ENCODE assay signal across 9 cellular contexts in genomic region chr5:59275170-59275536, GRCh38.
DNase-seq lines count a peak whose midpoint lies in the region; ATAC-seq, FAIRE-seq and TF ChIP-seq lines count a peak whose summit lies in the region.
"Had no signal": no experiment of that assay in that cellular context is flagged by ENCODE, and none has a peak within 500 bp of the region (broad histone marks: within the 10 kb centered on the region; RNA-seq: fewer than 3 reads in every experiment).

No MANE protein-coding gene starts in this region.

- peaks cover 45% of the 10 kb centered on the region for H3K27me3 Mint-ChIP-seq in activated T-cell treated with anti-CD3 and anti-CD28 coated beads, Interleukin-2, amount 50 U/mL, for 72 hours (ENCODE audit: low read depth)
- H3K27me3 Mint-ChIP-seq in naive thymus-derived CD4-positive, alpha-beta T cell: peaks cover 11 to 43% (median 27%) of the 10 kb centered on the region in 5 donors

- CTCF ChIA-PET in endothelial cell of umbilical vein (lab: Charles Lee): interaction anchor here (1.1 to 3.7 kb wide), 7 partner anchors 10 to 383 kb away, joined by 3 to 17 read pairs (median 7); no protein-coding TSS in a partner anchor
- CTCF ChIA-PET in naive thymus-derived CD4-positive, alpha-beta T cell (lab: Charles Lee): no interaction called here

- H3K4me3 Mint-ChIP-seq in activated T-cell treated with anti-CD3 and anti-CD28 coated beads, Interleukin-2, amount 50 U/mL, for 72 hours: peak overlapping the region; percentile 73 to 86
- H3K4me3 Mint-ChIP-seq in naive thymus-derived CD4-positive, alpha-beta T cell: peak overlapping the region in 8 of 10 donors; percentile 61 to 85 (median 74)

- H2AFZ ChIP-seq in endothelial cell of umbilical vein (ENCODE audit: low read depth, low read length): peak overlapping the region; percentile 91

- no peak for FAIRE-seq in endothelial cell of umbilical vein (lab: Jason Lieb, UNC)

- BruUV-seq in endothelial cell of umbilical vein (replicated peaks; lab: Mats Ljungman, UMichigan): no TSS peak

- H3K36me3 Mint-ChIP-seq in activated T-cell treated with anti-CD3 and anti-CD28 coated beads, Interleukin-2, amount 50 U/mL, for 72 hours (ENCODE audit: insufficient read depth in 2 of 2): no peaks in the 10 kb centered on the region
- no peaks in the 10 kb centered on the region for H3K36me3 Mint-ChIP-seq in naive thymus-derived CD4-positive, alpha-beta T cell

- no peak for TF ChIP-seq EP300 in upper lobe of left lung (IDR thresholded peaks at IDR 0.05)

- intact Hi-C loops in endothelial cell of umbilical vein (cut with micrococcal nuclease): loop anchor here (5.0 kb wide), 1 partner anchor 38 kb away; no protein-coding TSS in a partner anchor
- intact Hi-C loops in naive thymus-derived CD4-positive, alpha-beta T cell (cut with micrococcal nuclease): no loop called here

- peak overlapping the region; percentile 100 for H3K4me2 ChIP-seq in endothelial cell of umbilical vein (ENCODE audit: insufficient read depth, low read length)

- H3K9me3 ChIP-seq in endothelial cell of umbilical vein (replicated peaks; ENCODE audit: control insufficient read depth, insufficient read depth, low read length) (no peaks in the 10 kb centered on the region), upper lobe of left lung (no peaks in the 10 kb centered on the region)
- H3K9me3 ChIP-seq in naive thymus-derived CD4-positive, alpha-beta T cell (ENCODE audit: control insufficient read depth in 2 of 3, low read length in 3 of 3): no peaks in the 10 kb centered on the region
- H3K9me3 ChIP-seq: right lobe of liver had no signal

- peaks cover 15% of the 10 kb centered on the region for H3K4me1 Mint-ChIP-seq in activated T-cell treated with anti-CD3 and anti-CD28 coated beads, Interleukin-2, amount 50 U/mL, for 72 hours (ENCODE audit: low read depth)
- peaks cover 9 to 13% (median 11%) of the 10 kb centered on the region in 7 donors for H3K4me1 Mint-ChIP-seq in naive thymus-derived CD4-positive, alpha-beta T cell

- TF ChIP-seq CTCF in endothelial cell of umbilical vein (IDR thresholded peaks at IDR 0.05; ENCODE audit: extremely low read depth in 1 of 2, insufficient read depth in 1 of 2, low read depth in 1 of 2, low read length in 2 of 2) (no peak), upper lobe of left lung (IDR thresholded peaks at IDR 0.05) (no peak)

- dilution Hi-C loops in endothelial cell of umbilical vein (cut with MboI; ENCODE audit: extremely low pct_ligation_motif_present, low sequenced_read_pairs): no loop called here

- H3K27ac Mint-ChIP-seq in activated T-cell treated with anti-CD3 and anti-CD28 coated beads, Interleukin-2, amount 50 U/mL, for 72 hours: no peak overlapping the region
- H3K27ac Mint-ChIP-seq in naive thymus-derived CD4-positive, alpha-beta T cell: no peak overlapping the region

- WGBS in upper lobe of left lung, 2 donors: 10 to 15% methylated on average over 5 of the region's 5 CpGs

- TF ChIP-seq POLR2A in endothelial cell of umbilical vein (IDR thresholded peaks at IDR 0.05; ENCODE audit: low read depth, low read length) (no peak), upper lobe of left lung (IDR thresholded peaks at IDR 0.05) (no peak)

- POLR2A ChIA-PET in endothelial cell of umbilical vein (lab: Charles Lee): no interaction called here
- POLR2A ChIA-PET in naive thymus-derived CD4-positive, alpha-beta T cell (lab: Charles Lee): no interaction called here

- no peaks in the 10 kb centered on the region for H3K79me2 ChIP-seq in endothelial cell of umbilical vein (ENCODE audit: control insufficient read depth, insufficient read depth, low read length)

- no peaks in the 10 kb centered on the region for H4K20me1 ChIP-seq in endothelial cell of umbilical vein (replicated peaks; ENCODE audit: control insufficient read depth, extremely low read depth, insufficient read depth, low read length)

- no peak for ATAC-seq in activated T-cell treated with anti-CD3 and anti-CD28 coated beads, Interleukin-2, amount 50 U/mL, for 72 hours (replicated peaks in 1 of 2)
- no peak for ATAC-seq in naive thymus-derived CD4-positive, alpha-beta T cell
- ATAC-seq in upper lobe of left lung (ENCODE audit: low FRiP score in 2 of 2) (peak in 1 of 2 donors; percentile 37), HG02588 (IDR thresholded peaks at IDR 0.05; ENCODE audit: unreplicated experiment) (no peak), HG03565 (IDR thresholded peaks at IDR 0.05; ENCODE audit: unreplicated experiment) (no peak)

- H3K27me3 ChIP-seq in endothelial cell of umbilical vein (ENCODE audit: control insufficient read depth in 2 of 2, insufficient read depth in 2 of 2, low read length in 2 of 2) (no peaks in the 10 kb centered on the region), upper lobe of left lung (no peaks in the 10 kb centered on the region)
- no peaks in the 10 kb centered on the region for H3K27me3 ChIP-seq in naive thymus-derived CD4-positive, alpha-beta T cell (ENCODE audit: control insufficient read depth in 2 of 2, insufficient read depth in 2 of 2, low read length in 2 of 2)
- H3K27me3 ChIP-seq: right lobe of liver had no signal

- H3K27ac ChIP-seq in endothelial cell of umbilical vein (ENCODE audit: insufficient read depth, low read depth, low read length): peak overlapping the region; percentile 90
- H3K27ac ChIP-seq in naive thymus-derived CD4-positive, alpha-beta T cell (ENCODE audit: low read depth, low read length): no peak overlapping the region
- H3K27ac ChIP-seq in upper lobe of left lung: peak overlapping the region; percentile 80 to 84 (median 82)

- H3K36me3 ChIP-seq in endothelial cell of umbilical vein (ENCODE audit: control insufficient read depth in 2 of 2, extremely low read depth in 1 of 2, insufficient read depth in 2 of 2, low read length in 2 of 2) (no peaks in the 10 kb centered on the region), upper lobe of left lung (no peaks in the 10 kb centered on the region)
- H3K36me3 ChIP-seq in naive thymus-derived CD4-positive, alpha-beta T cell (ENCODE audit: control insufficient read depth in 2 of 3, insufficient read depth in 3 of 3, low read length in 3 of 3): no peaks in the 10 kb centered on the region
- H3K36me3 ChIP-seq: right lobe of liver had no signal

- peak overlapping the region; percentile 94 for H3K9ac ChIP-seq in endothelial cell of umbilical vein (replicated peaks; ENCODE audit: extremely low read depth, insufficient read depth, low read length)

- DNase-seq in activated T-cell treated with anti-CD3 and anti-CD28 coated beads, Interleukin-2, amount 50 U/mL, for 72 hours: no peak
- no peak for DNase-seq in activated T-cell treated with anti-CD3 and anti-CD28 coated beads for 4 hours
- DNase-seq in endothelial cell of umbilical vein (ENCODE audit: low read depth, low spot score): no peak
- no peak for DNase-seq in naive thymus-derived CD4-positive, alpha-beta T cell
- no peak for DNase-seq in upper lobe of left lung
- DNase-seq in globus pallidus (ENCODE audit: low spot score): no peak
- DNase-seq: right lobe of liver had no signal

- H3K4me3 ChIP-seq in endothelial cell of umbilical vein (replicated peaks in 1 of 3; ENCODE audit: insufficient read depth in 1 of 3, low read depth in 1 of 3, low read length in 3 of 3): peak overlapping the region; percentile 34 to 97 (median 52)
- H3K4me3 ChIP-seq in naive thymus-derived CD4-positive, alpha-beta T cell (ENCODE audit: low read length): no peak overlapping the region
- peak overlapping the region in 3 of 4 donors; percentile 41 to 54 (median 53) for H3K4me3 ChIP-seq in upper lobe of left lung

- H3K4me1 ChIP-seq in endothelial cell of umbilical vein (ENCODE audit: control insufficient read depth, extremely low read depth, insufficient read depth, low read length): peaks cover 25% of the 10 kb centered on the region
- peaks cover 4 to 5% of the 10 kb centered on the region in 2 donors for H3K4me1 ChIP-seq in naive thymus-derived CD4-positive, alpha-beta T cell (ENCODE audit: control insufficient read depth in 2 of 2, insufficient read depth in 2 of 2, low read length in 2 of 2)
- H3K4me1 ChIP-seq in upper lobe of left lung: peaks cover 8 to 22% (median 12%) of the 10 kb centered on the region in 4 donors
- H3K4me1 ChIP-seq: right lobe of liver had no signal

- H3K9me3 Mint-ChIP-seq in activated T-cell treated with anti-CD3 and anti-CD28 coated beads, Interleukin-2, amount 50 U/mL, for 72 hours: no peaks in the 10 kb centered on the region
- H3K9me3 Mint-ChIP-seq in naive thymus-derived CD4-positive, alpha-beta T cell: peaks cover 0 to 3% (median 0%) of the 10 kb centered on the region in 11 donors

- no peaks in the 10 kb centered on the region for H3K9me1 ChIP-seq in endothelial cell of umbilical vein (replicated peaks; ENCODE audit: control insufficient read depth, extremely low read depth, insufficient read depth, low read length)

TF ChIP-seq in endothelial cell of umbilical vein, 7 proteins besides CTCF, POLR2A, EP300 and RAD21:
- TF ChIP-seq MYC (IDR thresholded peaks at IDR 0.05; ENCODE audit: low read depth, low read length) (no peak), POLR2AphosphoS5 (IDR thresholded peaks at IDR 0.05; ENCODE audit: insufficient read depth, low read depth, low read length) (no peak), GATA2 (IDR thresholded peaks at IDR 0.05; ENCODE audit: insufficient read depth, insufficient read length, low read depth, low read length) (no peak), MAX (IDR thresholded peaks at IDR 0.05; ENCODE audit: insufficient read depth, insufficient read length) (no peak), JUN (IDR thresholded peaks at IDR 0.05; ENCODE audit: borderline replicate concordance, insufficient read depth, insufficient read length, low read depth) (no peak), FOS (IDR thresholded peaks at IDR 0.05; ENCODE audit: borderline replicate concordance, insufficient read depth, low read length) (no peak), EZH2 (IDR thresholded peaks at IDR 0.05; ENCODE audit: borderline replicate concordance, low read depth, low read length, severe bottlenecking) (no peak)
